ENCODE assay signal across 1 cellular context in genomic region chr2:28894470-28895188, GRCh38.
A peak's percentile ranks its signal among the peaks of the same experiment; 100 is the strongest.
TF ChIP-seq lines count a peak whose summit lies in the region.

A gene with protein sequence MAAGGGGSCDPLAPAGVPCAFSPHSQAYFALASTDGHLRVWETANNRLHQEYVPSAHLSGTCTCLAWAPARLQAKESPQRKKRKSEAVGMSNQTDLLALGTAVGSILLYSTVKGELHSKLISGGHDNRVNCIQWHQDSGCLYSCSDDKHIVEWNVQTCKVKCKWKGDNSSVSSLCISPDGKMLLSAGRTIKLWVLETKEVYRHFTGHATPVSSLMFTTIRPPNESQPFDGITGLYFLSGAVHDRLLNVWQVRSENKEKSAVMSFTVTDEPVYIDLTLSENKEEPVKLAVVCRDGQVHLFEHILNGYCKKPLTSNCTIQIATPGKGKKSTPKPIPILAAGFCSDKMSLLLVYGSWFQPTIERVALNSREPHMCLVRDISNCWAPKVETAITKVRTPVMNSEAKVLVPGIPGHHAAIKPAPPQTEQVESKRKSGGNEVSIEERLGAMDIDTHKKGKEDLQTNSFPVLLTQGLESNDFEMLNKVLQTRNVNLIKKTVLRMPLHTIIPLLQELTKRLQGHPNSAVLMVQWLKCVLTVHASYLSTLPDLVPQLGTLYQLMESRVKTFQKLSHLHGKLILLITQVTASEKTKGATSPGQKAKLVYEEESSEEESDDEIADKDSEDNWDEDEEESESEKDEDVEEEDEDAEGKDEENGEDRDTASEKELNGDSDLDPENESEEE (plus strand): TSS chr2:28894667. CDS start chr2:28894699, 32 bp downstream.

TF ChIP-seq in K562, 482 proteins besides CTCF, POLR2A, EP300 and RAD21 (continued from another document and continues in another):
- TF ChIP-seq, protein P1, sequence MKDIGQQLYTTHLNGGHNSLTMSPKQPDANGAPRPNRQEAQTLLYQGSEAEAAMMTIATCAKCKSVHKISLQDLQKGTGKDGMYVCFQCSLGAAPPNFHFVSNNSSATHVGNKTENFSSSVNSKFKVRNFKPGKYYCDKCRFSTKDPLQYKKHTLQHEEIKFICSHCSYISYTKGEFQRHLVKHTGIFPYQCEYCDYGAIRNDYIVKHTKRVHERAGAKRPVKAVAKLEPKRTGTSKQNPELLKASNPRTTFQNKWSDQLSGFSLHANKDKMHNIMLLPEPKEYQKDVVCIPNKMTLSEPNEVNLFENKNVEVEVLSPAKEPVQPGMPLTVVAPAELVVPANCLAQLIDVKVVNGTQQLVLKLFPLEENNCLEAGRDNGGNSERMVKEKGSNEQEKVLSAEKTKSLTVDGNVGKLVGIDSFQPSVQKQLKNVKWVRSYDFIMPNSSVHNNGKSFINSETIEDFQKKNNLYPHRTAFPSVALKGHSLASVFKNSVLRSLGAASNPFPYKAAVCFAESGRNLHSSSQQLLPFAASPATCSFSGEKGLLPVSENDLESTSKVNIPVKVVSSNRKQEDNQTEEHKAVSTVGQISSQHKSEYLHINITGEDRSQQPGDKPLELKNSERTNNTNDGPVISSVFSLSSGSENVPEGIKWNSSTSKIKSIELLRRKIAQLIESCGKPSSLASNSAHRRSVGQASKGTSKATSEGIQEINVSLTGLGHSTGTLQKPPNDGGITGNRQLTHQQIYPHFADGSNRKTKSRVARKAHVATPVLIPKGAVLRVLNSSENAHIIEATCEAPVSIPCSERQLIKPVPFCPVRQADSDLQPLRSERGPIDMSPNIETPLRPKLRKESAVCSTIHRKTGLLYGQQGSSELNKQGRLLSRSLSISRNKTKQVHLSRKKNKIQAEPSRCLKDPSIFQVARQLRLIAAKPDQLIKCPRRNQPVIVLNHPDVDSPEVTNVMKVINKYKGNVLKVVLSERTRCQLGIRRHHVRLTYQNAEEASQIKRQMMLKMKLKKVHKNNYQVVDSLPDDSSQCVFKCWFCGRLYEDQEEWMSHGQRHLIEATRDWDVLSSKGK (CRISPR knock-in tag; IDR thresholded peaks at IDR 0.05): no peak
- TF ChIP-seq HMG20B (CRISPR knock-in tag; IDR thresholded peaks at IDR 0.05) (no peak), SRSF7 (optimal IDR thresholded peaks at IDR 0.05; ENCODE audit: low read depth, low read length) (no peak), HOXB6 (CRISPR knock-in tag; IDR thresholded peaks at IDR 0.05; ENCODE audit: borderline replicate concordance) (no peak), NFE2L1 (tag; IDR thresholded peaks at IDR 0.05; ENCODE audit: borderline replicate concordance, low read depth) (no peak), RBM22 (IDR thresholded peaks at IDR 0.05; ENCODE audit: low read depth, low read length, poor library complexity, severe bottlenecking) (peak; percentile 60), RBM39 (optimal IDR thresholded peaks at IDR 0.05; ENCODE audit: low read depth, low read length) (no peak), MIER1 (IDR thresholded peaks at IDR 0.05; ENCODE audit: low read depth) (no peak), HMGXB4 (CRISPR knock-in tag; IDR thresholded peaks at IDR 0.05) (peak; percentile 89), RBM34 (IDR thresholded peaks at IDR 0.05; ENCODE audit: borderline replicate concordance, insufficient read depth, low read length) (no peak), ARID1B (IDR thresholded peaks at IDR 0.05) (no peak; the same call in 1 of the 2 replicates), EGR1 (conservative IDR thresholded peaks at IDR 0.05) (no peak), U2AF1 (optimal IDR thresholded peaks at IDR 0.05; ENCODE audit: low read depth, low read length) (no peak), ZBED1 (IDR thresholded peaks at IDR 0.05) (peak; percentile 67; the same call in 1 of the 2 replicates), ZNF436 (CRISPR knock-in tag; IDR thresholded peaks at IDR 0.05) (no peak), E2F8 (IDR thresholded peaks at IDR 0.05; ENCODE audit: low read depth, partially characterized antibody) (no peak), MAZ (CRISPR knock-in tag; conservative IDR thresholded peaks at IDR 0.05 in 1 of 2, IDR thresholded peaks at IDR 0.05 in 1 of 2) (peak; percentile 86 to 97), TOE1 (IDR thresholded peaks at IDR 0.05; ENCODE audit: borderline replicate concordance) (peak; percentile 98), TOE1 (CRISPR knock-in tag; IDR thresholded peaks at IDR 0.05; ENCODE audit: borderline replicate concordance, low read depth) (no peak), ZBTB11 (CRISPR knock-in tag; IDR thresholded peaks at IDR 0.05) (no peak), TRIM28 (IDR thresholded peaks at IDR 0.05) (0 out of 2 replicates have a peak, but pooled peaks have one; percentile 4), BMI1 (IDR thresholded peaks at IDR 0.05; ENCODE audit: low read length) (no peak), ZBTB34 (CRISPR knock-in tag; IDR thresholded peaks at IDR 0.05) (no peak), ZNF584 (CRISPR knock-in tag; IDR thresholded peaks at IDR 0.05; ENCODE audit: low read depth) (no peak), BRF1 (IDR thresholded peaks at IDR 0.05; ENCODE audit: borderline replicate concordance, extremely low read depth, insufficient read length) (no peak), TFAM (CRISPR knock-in tag; conservative IDR thresholded peaks at IDR 0.05) (no peak), SMARCA4 (IDR thresholded peaks at IDR 0.05) (no peak), COPS2 (conservative IDR thresholded peaks at IDR 0.05) (no peak), ZFP36 (IDR thresholded peaks at IDR 0.05; ENCODE audit: low read depth, low read length, partially characterized antibody) (no peak), ESRRA (IDR thresholded peaks at IDR 0.05; ENCODE audit: borderline replicate concordance, low read depth) (no peak; the same call in 1 of the 2 replicates), CCNT2 (IDR thresholded peaks at IDR 0.05; ENCODE audit: borderline replicate concordance, extremely low read depth, insufficient read length, low read depth, low read length) (peak; percentile 70), KLF16 (IDR thresholded peaks at IDR 0.05) (peak; percentile 84), LARP7 (IDR thresholded peaks at IDR 0.05) (no peak), TAF9B (IDR thresholded peaks at IDR 0.05; ENCODE audit: partially characterized antibody) (peak; percentile 89), ZNF589 (CRISPR knock-in tag; IDR thresholded peaks at IDR 0.05; ENCODE audit: low read depth) (no peak), ZC3H11A (IDR thresholded peaks at IDR 0.05; ENCODE audit: low read depth, low read length) (no peak), CBFA2T3 (IDR thresholded peaks at IDR 0.05) (no peak), PCBP1 (IDR thresholded peaks at IDR 0.05; ENCODE audit: low read depth, low read length, poor library complexity, severe bottlenecking) (peak; percentile 83), ATF1 (CRISPR knock-in tag; IDR thresholded peaks at IDR 0.05) (peak; percentile 58; the same call in 1 of the 2 replicates), ATF1 (tag; IDR thresholded peaks at IDR 0.05) (peak; percentile 90)
- TF ChIP-seq, protein P2, sequence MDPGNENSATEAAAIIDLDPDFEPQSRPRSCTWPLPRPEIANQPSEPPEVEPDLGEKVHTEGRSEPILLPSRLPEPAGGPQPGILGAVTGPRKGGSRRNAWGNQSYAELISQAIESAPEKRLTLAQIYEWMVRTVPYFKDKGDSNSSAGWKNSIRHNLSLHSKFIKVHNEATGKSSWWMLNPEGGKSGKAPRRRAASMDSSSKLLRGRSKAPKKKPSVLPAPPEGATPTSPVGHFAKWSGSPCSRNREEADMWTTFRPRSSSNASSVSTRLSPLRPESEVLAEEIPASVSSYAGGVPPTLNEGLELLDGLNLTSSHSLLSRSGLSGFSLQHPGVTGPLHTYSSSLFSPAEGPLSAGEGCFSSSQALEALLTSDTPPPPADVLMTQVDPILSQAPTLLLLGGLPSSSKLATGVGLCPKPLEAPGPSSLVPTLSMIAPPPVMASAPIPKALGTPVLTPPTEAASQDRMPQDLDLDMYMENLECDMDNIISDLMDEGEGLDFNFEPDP (CRISPR knock-in tag; IDR thresholded peaks at IDR 0.05): no peak
- TF ChIP-seq, protein P3, sequence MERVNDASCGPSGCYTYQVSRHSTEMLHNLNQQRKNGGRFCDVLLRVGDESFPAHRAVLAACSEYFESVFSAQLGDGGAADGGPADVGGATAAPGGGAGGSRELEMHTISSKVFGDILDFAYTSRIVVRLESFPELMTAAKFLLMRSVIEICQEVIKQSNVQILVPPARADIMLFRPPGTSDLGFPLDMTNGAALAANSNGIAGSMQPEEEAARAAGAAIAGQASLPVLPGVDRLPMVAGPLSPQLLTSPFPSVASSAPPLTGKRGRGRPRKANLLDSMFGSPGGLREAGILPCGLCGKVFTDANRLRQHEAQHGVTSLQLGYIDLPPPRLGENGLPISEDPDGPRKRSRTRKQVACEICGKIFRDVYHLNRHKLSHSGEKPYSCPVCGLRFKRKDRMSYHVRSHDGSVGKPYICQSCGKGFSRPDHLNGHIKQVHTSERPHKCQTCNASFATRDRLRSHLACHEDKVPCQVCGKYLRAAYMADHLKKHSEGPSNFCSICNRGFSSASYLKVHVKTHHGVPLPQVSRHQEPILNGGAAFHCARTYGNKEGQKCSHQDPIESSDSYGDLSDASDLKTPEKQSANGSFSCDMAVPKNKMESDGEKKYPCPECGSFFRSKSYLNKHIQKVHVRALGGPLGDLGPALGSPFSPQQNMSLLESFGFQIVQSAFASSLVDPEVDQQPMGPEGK (CRISPR knock-in tag; IDR thresholded peaks at IDR 0.05; ENCODE audit: borderline replicate concordance): no peak
